In the genomic region with DNA sequence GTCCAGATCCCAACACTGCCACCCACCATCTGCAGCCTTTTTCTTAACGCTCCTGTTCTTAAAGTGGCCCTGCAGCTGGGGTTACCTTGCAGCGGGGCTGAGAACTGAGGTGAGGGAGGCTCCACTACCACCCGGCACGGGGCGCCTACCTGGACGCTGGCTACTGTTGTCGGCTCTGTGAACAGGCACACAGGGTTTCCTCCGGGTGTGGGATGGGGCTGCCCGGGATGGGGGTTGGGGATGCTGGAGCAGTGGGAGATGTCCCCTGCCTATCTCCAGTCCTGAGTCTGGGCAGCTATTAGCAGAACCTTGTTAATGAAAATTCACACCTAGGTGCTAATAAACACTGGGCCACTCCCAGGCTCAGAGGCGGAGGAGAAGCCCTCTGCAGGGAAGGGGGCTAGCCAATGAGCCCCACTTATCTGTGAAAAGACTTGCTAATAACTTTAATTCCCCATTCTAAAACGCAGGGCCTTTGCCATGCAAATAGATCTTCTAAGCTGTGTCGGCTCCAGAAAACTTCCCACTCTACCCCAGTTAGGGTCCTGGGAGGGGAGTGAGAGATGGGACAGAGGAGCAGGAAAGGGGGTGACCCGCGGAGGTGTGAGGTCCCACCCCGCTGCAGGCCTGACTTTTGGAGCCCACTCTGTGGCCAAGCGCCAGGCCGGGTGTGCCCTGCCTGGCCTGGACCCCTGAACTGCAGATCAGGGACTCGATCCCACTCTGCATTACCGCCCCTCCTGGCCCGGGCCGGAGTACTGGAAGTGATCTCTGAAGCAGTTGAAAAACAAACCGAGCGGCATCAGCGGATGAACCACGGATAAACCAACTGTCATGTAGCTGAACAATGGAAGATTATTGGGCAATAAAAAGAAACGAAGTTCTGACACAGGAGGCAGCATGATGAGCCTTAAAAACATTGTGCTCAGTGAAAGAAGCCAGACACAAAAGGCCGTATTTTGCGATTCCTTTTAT, we compare ENCODE assay signal across 25 cellular contexts. TPM values are rescaled to one million over a fixed set of nuclear protein-coding genes. Genes with fewer than 3 reads are reported as not detected.
DNase-seq lines count a peak whose midpoint lies in the region; ATAC-seq, FAIRE-seq and TF ChIP-seq lines count a peak whose summit lies in the region.
"Had no signal": no experiment of that assay in that cellular context is flagged by ENCODE, and none has a peak within 500 bp of the region (broad histone marks: within the 10 kb centered on the region; RNA-seq: fewer than 3 reads in every experiment).

No MANE protein-coding gene starts in this region.

- TF ChIP-seq POLR2A in K562 (conservative IDR thresholded peaks at IDR 0.05) = no peak

- FAIRE-seq in K562 (lab: Jason Lieb, UNC) = no peak
- FAIRE-seq: endothelial cell of umbilical vein, HTR-8/SVneo had no signal

- in situ Hi-C loops in K562 (cut with MboI) = no loop called here

- ATAC-seq in K562 (no peak), HG03520 (IDR thresholded peaks at IDR 0.05; ENCODE audit: unreplicated experiment) (no peak)
- no peak for ATAC-seq in naive thymus-derived CD4-positive, alpha-beta T cell
- ATAC-seq: foreskin keratinocyte; left ventricle myocardium superior; psoas muscle; stimulated activated effector memory CD8-positive, alpha-beta T cell treated with anti-CD3 and anti-CD28 coated beads, Interleukin-12 subunit alpha, Interleukin-12 subunit beta, amount 100 ng/mL, for 72 hours had no signal

- TF ChIP-seq CTCF in 22Rv1 (IDR thresholded peaks at IDR 0.05) (no peak), K562 (IDR thresholded peaks at IDR 0.05 in 2 of 3, conservative IDR thresholded peaks at IDR 0.05 in 1 of 3; ENCODE audit: insufficient read depth in 2 of 3, low read depth in 1 of 3, low read length in 3 of 3) (no peak)

- no TSS peak for BruUV-seq in K562 (replicated peaks; lab: Mats Ljungman, UMichigan)

- no peak for DNase-seq in K562 (ENCODE audit: extremely low read depth in 1 of 4, low spot score in 3 of 4)
- DNase-seq in naive thymus-derived CD4-positive, alpha-beta T cell = no peak
- no peak for DNase-seq in Ammon's horn (ENCODE audit: low spot score)
- DNase-seq in stimulated activated naive CD4-positive, alpha-beta T cell (lab: John Stamatoyannopoulos, UW) = no peak
- DNase-seq in DMS 273 treated with DMSO at 0.1 percent for 48 hours (lab: John Stamatoyannopoulos, UW) = no peak
- DNase-seq: activated CD4-positive, alpha-beta T cell treated with anti-CD3 and anti-CD28 coated beads for 1 hour; colonic mucosa; foreskin keratinocyte; left ventricle myocardium superior; NCI-H2029 treated with DMSO at 0.1 percent for 48 hours; NCI-H524 treated with DMSO at 0.1 percent for 48 hours; OCI-M1; psoas muscle had no signal

- H3K27ac Mint-ChIP-seq in naive thymus-derived CD4-positive, alpha-beta T cell = no peak overlapping the region
- H3K27ac Mint-ChIP-seq: stimulated activated effector memory CD8-positive, alpha-beta T cell treated with anti-CD3 and anti-CD28 coated beads, Interleukin-12 subunit alpha, Interleukin-12 subunit beta, amount 100 ng/mL, for 72 hours; T-helper 2 cell treated with Interferon-gamma antibody and Interleukin-4, amounts not matched to agents 5 μg/mL and 100 μg/mL, for 36 hours had no signal

- H3K4me1 ChIP-seq in HUES6 (ENCODE audit: control insufficient read depth, insufficient read depth, low read length) (peaks cover 38% of the 10 kb centered on the region), K562 (replicated peaks in 1 of 2; ENCODE audit: control insufficient read depth in 2 of 2, insufficient read depth in 2 of 2, low read length in 2 of 2) (peaks cover 0 to 35% of the 10 kb centered on the region in 2 experiments; a peak in 3 of 5 replicates)
- H3K4me1 ChIP-seq in naive thymus-derived CD4-positive, alpha-beta T cell (ENCODE audit: control insufficient read depth in 2 of 2, insufficient read depth in 2 of 2, low read length in 2 of 2) = no peaks in the 10 kb centered on the region
- H3K4me1 ChIP-seq: foreskin keratinocyte had no signal

- POLR2A ChIA-PET in K562 (lab: Yijun Ruan, JAX) = interaction anchor here (0.6 to 1.1 kb wide), 2 partner anchors 18 to 99 kb away, joined by 3 to 4 read pairs; no protein-coding TSS in a partner anchor
- POLR2A ChIA-PET in naive thymus-derived CD4-positive, alpha-beta T cell (lab: Charles Lee) = no interaction called here

- H3K4me3 ChIP-seq in HUES6 (ENCODE audit: low read depth, low read length) = peak overlapping the region; percentile 68
- H3K4me3 ChIP-seq in K562 = no peak overlapping the region
- H3K4me3 ChIP-seq in naive thymus-derived CD4-positive, alpha-beta T cell (ENCODE audit: low read length) = no peak overlapping the region
- H3K4me3 ChIP-seq: colonic mucosa, psoas muscle, tibial nerve had no signal

- H3K79me2 ChIP-seq in K562 (ENCODE audit: control insufficient read depth, insufficient read depth, low read length) = no peaks in the 10 kb centered on the region

- CTCF ChIA-PET in K562 (lab: Yijun Ruan, JAX; ENCODE audit: low intra/inter-chr PET ratio) = no interaction called here
- CTCF ChIA-PET in naive thymus-derived CD4-positive, alpha-beta T cell (lab: Charles Lee) = interaction anchor here (1.3 kb wide), 1 partner anchor 13 kb away, joined by 3 read pairs; no protein-coding TSS in a partner anchor

- peaks cover 0 to 8% (median 3%) of the 10 kb centered on the region in 7 donors for H3K4me1 Mint-ChIP-seq in naive thymus-derived CD4-positive, alpha-beta T cell

- H3K36me3 ChIP-seq in HUES6 (ENCODE audit: control insufficient read depth, insufficient read depth, low read length) (no peaks in the 10 kb centered on the region), K562 (ENCODE audit: control insufficient read depth, insufficient read depth, low read length) (no peaks in the 10 kb centered on the region)
- H3K36me3 ChIP-seq in naive thymus-derived CD4-positive, alpha-beta T cell (ENCODE audit: control insufficient read depth in 2 of 3, insufficient read depth in 3 of 3, low read length in 3 of 3) = no peaks in the 10 kb centered on the region
- H3K36me3 ChIP-seq: colonic mucosa, tibial nerve had no signal

- H3K9me1 ChIP-seq in K562 (ENCODE audit: control insufficient read depth, insufficient read depth, low read length) = no peaks in the 10 kb centered on the region

- TF ChIP-seq RAD21 in K562 (CRISPR knock-in tag; conservative IDR thresholded peaks at IDR 0.05 in 1 of 2, IDR thresholded peaks at IDR 0.05 in 1 of 2) = no peak

- H3K27ac ChIP-seq in 22Rv1 (peak overlapping the region; percentile 42; the same call in 1 of the 2 replicates), HUES6 (ENCODE audit: low read depth, low read length) (no peak overlapping the region), K562 (ENCODE audit: extremely low read depth, low read depth, low read length) (no peak overlapping the region)
- H3K27ac ChIP-seq in naive thymus-derived CD4-positive, alpha-beta T cell (ENCODE audit: low read depth, low read length) = no peak overlapping the region
- H3K27ac ChIP-seq: colonic mucosa, foreskin keratinocyte, psoas muscle, tibial nerve had no signal

- peak overlapping the region in 7 of 10 donors; percentile 10 to 75 (median 47) for H3K4me3 Mint-ChIP-seq in naive thymus-derived CD4-positive, alpha-beta T cell
- H3K4me3 Mint-ChIP-seq: stimulated activated effector memory CD8-positive, alpha-beta T cell treated with anti-CD3 and anti-CD28 coated beads, Interleukin-12 subunit alpha, Interleukin-12 subunit beta, amount 100 ng/mL, for 72 hours; T-helper 2 cell treated with Interferon-gamma antibody and Interleukin-4, amounts not matched to agents 5 μg/mL and 100 μg/mL, for 36 hours had no signal

- H3K9ac ChIP-seq in HUES6 (ENCODE audit: low read length) (peak overlapping the region; percentile 66), K562 (ENCODE audit: insufficient read depth in 1 of 2, low read depth in 2 of 2, low read length in 2 of 2) (0 out of 4 replicates have a peak overlapping the region, but pooled peaks of 1 of the 2 experiments have one; percentile 18)

- no peaks in the 10 kb centered on the region for H3K36me3 Mint-ChIP-seq in naive thymus-derived CD4-positive, alpha-beta T cell

- no peak overlapping the region for H2AFZ ChIP-seq in K562 (ENCODE audit: low read depth, low read length)

- no peaks in the 10 kb centered on the region for H4K20me1 ChIP-seq in K562 (replicated peaks; ENCODE audit: control insufficient read depth, insufficient read depth, low read length)

- 34% methylated on average over 28 of the region's 28 CpGs for WGBS in K562 (ENCODE audit: insufficient coverage, low coverage, missing lambda C conversion rate)

- H3K27me3 Mint-ChIP-seq in naive thymus-derived CD4-positive, alpha-beta T cell = peaks cover 0 to 28% (median 0%) of the 10 kb centered on the region in 5 donors

- no peak overlapping the region for H3K4me2 ChIP-seq in K562 (ENCODE audit: insufficient read depth, low read length)

- H3K27me3 ChIP-seq in HUES6 (ENCODE audit: control insufficient read depth, insufficient read depth, low read length) = peaks cover 97% of the 10 kb centered on the region
- H3K27me3 ChIP-seq in K562 (ENCODE audit: control insufficient read depth in 2 of 2, insufficient read depth in 2 of 2, low read length in 2 of 2) = peaks cover 7 to 45% of the 10 kb centered on the region in 2 experiments; a peak in 4 of 5 replicates
- H3K27me3 ChIP-seq in naive thymus-derived CD4-positive, alpha-beta T cell (ENCODE audit: control insufficient read depth in 2 of 2, insufficient read depth in 2 of 2, low read length in 2 of 2) = no peaks in the 10 kb centered on the region
- H3K27me3 ChIP-seq: colonic mucosa had no signal

- intact Hi-C loops in K562 (cut with micrococcal nuclease) = loop anchor here (10.0 kb wide), 1 partner anchor 537 kb away; no protein-coding TSS in a partner anchor
- intact Hi-C loops in naive thymus-derived CD4-positive, alpha-beta T cell (cut with micrococcal nuclease) = no loop called here

- H3K9me3 ChIP-seq in HUES6 (ENCODE audit: control insufficient read depth, insufficient read depth, low read depth, low read length) (no peaks in the 10 kb centered on the region), K562 (replicated peaks; ENCODE audit: control insufficient read depth, insufficient read depth, low read depth, low read length) (no peaks in the 10 kb centered on the region)
- no peaks in the 10 kb centered on the region for H3K9me3 ChIP-seq in naive thymus-derived CD4-positive, alpha-beta T cell (ENCODE audit: control insufficient read depth in 2 of 3, low read length in 3 of 3)
- H3K9me3 ChIP-seq: colonic mucosa, psoas muscle, tibial nerve had no signal

- no peaks in the 10 kb centered on the region for H3K9me3 Mint-ChIP-seq in naive thymus-derived CD4-positive, alpha-beta T cell
- H3K9me3 Mint-ChIP-seq: stimulated activated effector memory CD8-positive, alpha-beta T cell treated with anti-CD3 and anti-CD28 coated beads, Interleukin-12 subunit alpha, Interleukin-12 subunit beta, amount 100 ng/mL, for 72 hours; T-helper 2 cell treated with Interferon-gamma antibody and Interleukin-4, amounts not matched to agents 5 μg/mL and 100 μg/mL, for 36 hours had no signal

- no peak for TF ChIP-seq EP300 in K562 (IDR thresholded peaks at IDR 0.05; ENCODE audit: low read length)

RNA-seq across cellular contexts. Expression of gene MESP1, which starts 3.1 kb away (rescaled TPM):
- 0.44 and 0.67 TPM in 2 replicates for total RNA-seq in K562 (2011; cell fraction: chromatin; rRNA removed; ENCODE audit: low replicate concordance)
- total RNA-seq in K562 (2011; cell fraction: nucleolus; rRNA removed) = 1.0 and 1.2 TPM in 2 replicates
- 0.44 and 0.46 TPM in 2 replicates for total RNA-seq in K562 (2011; cell fraction: nucleoplasm; rRNA removed)
- total RNA-seq in K562 (2014; rRNA removed) = 0.36 and 1.0 TPM in 2 replicates
- total RNA-seq in K562 (2014; rRNA removed; fragmentation: Illumina TruSeq; extraction: Trizol) = not detected in 2 replicates
- total RNA-seq in K562 (2015; rRNA removed; fragmentation: Illumina TruSeq; extraction: Trizol) = 0.14 and 0.49 TPM in 2 replicates
- total RNA-seq in K562 (2021) = 1.1 and 1.6 TPM in 2 replicates
- polyA plus RNA-seq in K562 (2011; rRNA removed) = 0.14 and 0.29 TPM in 2 replicates
- 0.12 and 0.75 TPM in 2 replicates for polyA plus RNA-seq in K562 (2011; cell fraction: cytosol; rRNA removed)
- polyA plus RNA-seq in K562 (2011; cell fraction: nucleus; rRNA removed) = 0.11 and 0.44 TPM in 2 replicates
- 0.68 and 1.4 TPM in 2 replicates for polyA plus RNA-seq in K562 (2012)
- polyA plus RNA-seq in K562 (2014; fragmentation: Illumina TruSeq; extraction: Trizol) = not detected in 2 replicates
- not detected for polyA plus RNA-seq in K562 (2014; fragmentation: Nextera tagmentation; extraction: Ambion mirVana)
- polyA plus RNA-seq in K562 (2014; rRNA removed) = 0.52 and 0.78 TPM in 2 replicates
- 0.07 and 0.15 TPM in 2 replicates for polyA minus RNA-seq in K562 (2011; rRNA and poly(A)+ RNA removed)
- 2.5 TPM in 1 of 2 replicates, not detected in the other for polyA minus RNA-seq in K562 (2011; cell fraction: cytosol; rRNA and poly(A)+ RNA removed)
- 0.33 and 0.54 TPM in 2 replicates for polyA minus RNA-seq in K562 (2011; cell fraction: nucleus; rRNA and poly(A)+ RNA removed)
- total RNA-seq in naive thymus-derived CD4-positive, alpha-beta T cell = 1 to 10 TPM in 1 of 5 experiments, under 1 TPM in 2, not detected in 2; 0.38 to 1.2 (median 0.50) TPM
- polyA plus RNA-seq in naive thymus-derived CD4-positive, alpha-beta T cell = under 1 TPM; 0.17 to 0.38 TPM

RNA-seq across cellular contexts. Expression of gene MESP2, which starts 28.1 kb away (rescaled TPM):
- not detected in 2 replicates for total RNA-seq in K562 (2011; cell fraction: chromatin; rRNA removed; ENCODE audit: low replicate concordance)
- not detected in 2 replicates for total RNA-seq in K562 (2011; cell fraction: nucleolus; rRNA removed)
- not detected in 2 replicates for total RNA-seq in K562 (2011; cell fraction: nucleoplasm; rRNA removed)
- total RNA-seq in K562 (2014; rRNA removed) (0.82 and 1.1 TPM in 2 replicates), K562 (2014; rRNA removed; fragmentation: Illumina TruSeq; extraction: Trizol) (0.41 and 0.51 TPM in 2 replicates), K562 (2015; rRNA removed; fragmentation: Illumina TruSeq; extraction: Trizol) (0.29 and 0.45 TPM in 2 replicates), K562 (2021) (0.47 and 0.66 TPM in 2 replicates)
- polyA plus RNA-seq in K562 (2011; rRNA removed) (0.08 and 0.14 TPM in 2 replicates), K562 (2014; fragmentation: Illumina TruSeq; extraction: Trizol) (0.55 and 0.70 TPM in 2 replicates), K562 (2014; fragmentation: Nextera tagmentation; extraction: Ambion mirVana) (under 1 TPM; 0.11 to 0.13 TPM), K562 (2014; rRNA removed) (0.37 and 0.47 TPM in 2 replicates)
- polyA plus RNA-seq in K562 (2011; cell fraction: cytosol; rRNA removed) = 0.18 and 0.22 TPM in 2 replicates
- polyA plus RNA-seq in K562 (2011; cell fraction: nucleus; rRNA removed) = 0.10 and 0.56 TPM in 2 replicates
- 0.39 and 0.48 TPM in 2 replicates for polyA plus RNA-seq in K562 (2012)
- not detected in 2 replicates for polyA minus RNA-seq in K562 (2011; rRNA and poly(A)+ RNA removed)
- polyA minus RNA-seq in K562 (2011; cell fraction: cytosol; rRNA and poly(A)+ RNA removed) = not detected in 2 replicates
- not detected in 2 replicates for polyA minus RNA-seq in K562 (2011; cell fraction: nucleus; rRNA and poly(A)+ RNA removed)
- total RNA-seq in naive thymus-derived CD4-positive, alpha-beta T cell = not detected
- polyA plus RNA-seq in naive thymus-derived CD4-positive, alpha-beta T cell = not detected

RNA-seq across cellular contexts. Expression of gene WDR93, which starts 57.4 kb away (rescaled TPM):
- not detected in 2 replicates for total RNA-seq in K562 (2011; cell fraction: chromatin; rRNA removed; ENCODE audit: low replicate concordance)
- not detected in 2 replicates for total RNA-seq in K562 (2011; cell fraction: nucleolus; rRNA removed)
- total RNA-seq in K562 (2011; cell fraction: nucleoplasm; rRNA removed) = not detected in 2 replicates
- total RNA-seq in K562 (2014; rRNA removed) (not detected in 2 replicates), K562 (2014; rRNA removed; fragmentation: Illumina TruSeq; extraction: Trizol) (not detected in 2 replicates), K562 (2015; rRNA removed; fragmentation: Illumina TruSeq; extraction: Trizol) (not detected in 2 replicates), K562 (2021) (not detected in 2 replicates)
- polyA plus RNA-seq in K562 (2011; rRNA removed) (not detected in 2 replicates), K562 (2014; fragmentation: Illumina TruSeq; extraction: Trizol) (not detected in 2 replicates), K562 (2014; fragmentation: Nextera tagmentation; extraction: Ambion mirVana) (not detected), K562 (2014; rRNA removed) (not detected in 2 replicates)
- polyA plus RNA-seq in K562 (2011; cell fraction: cytosol; rRNA removed) = not detected in 2 replicates
- not detected in 2 replicates for polyA plus RNA-seq in K562 (2011; cell fraction: nucleus; rRNA removed)
- polyA plus RNA-seq in K562 (2012) = not detected in 2 replicates
- polyA minus RNA-seq in K562 (2011; rRNA and poly(A)+ RNA removed) = not detected in 2 replicates
- not detected in 2 replicates for polyA minus RNA-seq in K562 (2011; cell fraction: cytosol; rRNA and poly(A)+ RNA removed)
- not detected in 2 replicates for polyA minus RNA-seq in K562 (2011; cell fraction: nucleus; rRNA and poly(A)+ RNA removed)
- total RNA-seq in naive thymus-derived CD4-positive, alpha-beta T cell = under 1 TPM in 1 of 5 experiments, not detected in 4; 0.27 TPM
- not detected for polyA plus RNA-seq in naive thymus-derived CD4-positive, alpha-beta T cell
- total RNA-seq: A673, endothelial cell of umbilical vein, foreskin keratinocyte, left ventricle myocardium superior, M059J, myocyte, psoas muscle, SK-MEL-5 had no signal
- polyA plus RNA-seq: foreskin keratinocyte had no signal

RNA-seq across cellular contexts. Expression of gene PEX11A, which starts 57.4 kb away (rescaled TPM):
- total RNA-seq in K562 (2011; cell fraction: chromatin; rRNA removed; ENCODE audit: low replicate concordance) = not detected in 2 replicates
- not detected in 2 replicates for total RNA-seq in K562 (2011; cell fraction: nucleolus; rRNA removed)
- total RNA-seq in K562 (2011; cell fraction: nucleoplasm; rRNA removed) = not detected in 2 replicates
- total RNA-seq in K562 (2014; rRNA removed) = not detected in 2 replicates
- not detected in 2 replicates for total RNA-seq in K562 (2014; rRNA removed; fragmentation: Illumina TruSeq; extraction: Trizol)
- total RNA-seq in K562 (2015; rRNA removed; fragmentation: Illumina TruSeq; extraction: Trizol) = not detected in 2 replicates
- total RNA-seq in K562 (2021) = not detected in 2 replicates
- not detected in 2 replicates for polyA plus RNA-seq in K562 (2011; rRNA removed)
- polyA plus RNA-seq in K562 (2011; cell fraction: cytosol; rRNA removed) = not detected in 2 replicates
- not detected in 2 replicates for polyA plus RNA-seq in K562 (2011; cell fraction: nucleus; rRNA removed)
- 0.04 TPM in 1 of 2 replicates, not detected in the other for polyA plus RNA-seq in K562 (2012)
- not detected in 2 replicates for polyA plus RNA-seq in K562 (2014; fragmentation: Illumina TruSeq; extraction: Trizol)
- polyA plus RNA-seq in K562 (2014; fragmentation: Nextera tagmentation; extraction: Ambion mirVana) = not detected
- polyA plus RNA-seq in K562 (2014; rRNA removed) = not detected in 2 replicates
- polyA minus RNA-seq in K562 (2011; rRNA and poly(A)+ RNA removed) = not detected in 2 replicates
- polyA minus RNA-seq in K562 (2011; cell fraction: cytosol; rRNA and poly(A)+ RNA removed) = not detected in 2 replicates
- not detected in 2 replicates for polyA minus RNA-seq in K562 (2011; cell fraction: nucleus; rRNA and poly(A)+ RNA removed)
- total RNA-seq in naive thymus-derived CD4-positive, alpha-beta T cell = 1 to 10 TPM in 4 of 5 experiments, under 1 TPM in 1; 0.92 to 4.6 (median 2.0) TPM
- polyA plus RNA-seq in naive thymus-derived CD4-positive, alpha-beta T cell = 1 to 10 TPM; 1.2 to 2.4 TPM
